Comparison of ENCODE assay signal across 1 cellular context in genomic region chr6:129748212-129748900, GRCh38.
TF ChIP-seq lines count a peak whose summit lies in the region.

No MANE protein-coding gene starts in this region.

TF ChIP-seq in Ishikawa, 13 proteins besides CTCF, POLR2A, EP300 and RAD21 (continued from another document):
- TF ChIP-seq USF1 (IDR thresholded peaks at IDR 0.05) = no peak
- TF ChIP-seq EGR1 (IDR thresholded peaks at IDR 0.05) = no peak
- no peak for TF ChIP-seq CEBPB (IDR thresholded peaks at IDR 0.05)
- TF ChIP-seq TCF12 (IDR thresholded peaks at IDR 0.05; ENCODE audit: low read depth) = no peak
- no peak for TF ChIP-seq TEAD4 (IDR thresholded peaks at IDR 0.05)
- no peak for TF ChIP-seq CREB1 (IDR thresholded peaks at IDR 0.05; ENCODE audit: low read depth)
